26 cellular contexts compared by ENCODE assay signal in genomic region chr2:240931319-240931949, GRCh38. TPM values are rescaled to one million over a fixed set of nuclear protein-coding genes. Genes with fewer than 3 reads are reported as not detected.
DNase-seq lines count a peak whose midpoint lies in the region; ATAC-seq, FAIRE-seq and TF ChIP-seq lines count a peak whose summit lies in the region.
"Had no signal": no experiment of that assay in that cellular context is flagged by ENCODE, and none has a peak within 500 bp of the region (broad histone marks: within the 10 kb centered on the region; RNA-seq: fewer than 3 reads in every experiment).

No MANE protein-coding gene starts in this region.

- H3K9me3 ChIP-seq in SK-N-SH (no peaks in the 10 kb centered on the region), BLaER1 (peaks cover 3% of the 10 kb centered on the region; the same call in 1 of the 2 replicates), H1 (ENCODE audit: insufficient read depth in 2 of 2, low read depth in 1 of 2, low read length in 1 of 2) (no peaks in the 10 kb centered on the region)
- H3K9me3 ChIP-seq: thoracic aorta had no signal

- H3K79me2 ChIP-seq in SK-N-SH (ENCODE audit: insufficient read depth): no peaks in the 10 kb centered on the region
- H3K79me2 ChIP-seq in H1 (ENCODE audit: control insufficient read depth in 1 of 2, insufficient read depth in 2 of 2, low read length in 2 of 2): no peaks in the 10 kb centered on the region

- no peak for FAIRE-seq in H1 (lab: Jason Lieb, UNC)
- FAIRE-seq: endometrium had no signal

- H3K18ac ChIP-seq in H1 (ENCODE audit: extremely low read depth, low read length): no peak overlapping the region

- no peak overlapping the region for H3K14ac ChIP-seq in H1 (ENCODE audit: insufficient read length)

- ATAC-seq in SK-N-SH treated with all-trans-retinoic acid at 6 μM for 48 hours (no peak), GM21717 (IDR thresholded peaks at IDR 0.05; ENCODE audit: unreplicated experiment) (no peak)
- ATAC-seq: activated T-helper 17 cell treated with anti-CD3 and anti-CD28 coated beads, Interleukin-2, amount 50 U/mL, for 72 hours; left colon; stimulated activated memory B cell treated with anti-CD40 and anti-IgM and Interleukin-4, amounts not matched to agents 10 μg/mL and 1 μg/mL and 100 μg/mL, for 72 hours had no signal

- H4K8ac ChIP-seq in H1 (ENCODE audit: extremely low read depth, insufficient read depth, low read length): peak overlapping the region; percentile 22; the same call in 1 of the 2 replicates

- H3K27ac ChIP-seq in SK-N-SH (ENCODE audit: low read depth in 2 of 2, low read length in 1 of 2) (no peak overlapping the region), BLaER1 (0 out of 2 replicates have a peak overlapping the region, but pooled peaks have one; percentile 14), H1 (ENCODE audit: low read depth, low read length) (no peak overlapping the region)
- H3K27ac ChIP-seq: 22Rv1, skin epidermis, thoracic aorta had no signal

- H2BK5ac ChIP-seq in H1 (ENCODE audit: low read depth, low read length): no peak overlapping the region

- H3K23ac ChIP-seq in H1 (ENCODE audit: insufficient read length): no peak overlapping the region

- TF ChIP-seq CTCF in SK-N-SH (IDR thresholded peaks at IDR 0.05): no peak
- TF ChIP-seq CTCF in H1 (IDR thresholded peaks at IDR 0.05; ENCODE audit: control extremely low read depth in 1 of 3, insufficient read depth in 1 of 3, low read depth in 1 of 3, low read length in 3 of 3): no peak

- peaks cover 0 to 3% (median 0%) of the 10 kb centered on the region in 6 donors for H3K9me3 Mint-ChIP-seq in immature natural killer cell

- H3K36me3 ChIP-seq in SK-N-SH (replicated peaks in 1 of 2; ENCODE audit: control insufficient read depth in 1 of 2, insufficient read depth in 2 of 2, low read length in 1 of 2) (no peaks in the 10 kb centered on the region), BLaER1 (no peaks in the 10 kb centered on the region), H1 (ENCODE audit: control insufficient read depth in 2 of 4, insufficient read depth in 4 of 4, low read length in 3 of 4) (no peaks in the 10 kb centered on the region)
- H3K36me3 ChIP-seq: thoracic aorta had no signal

- no peak overlapping the region for H3K27ac Mint-ChIP-seq in immature natural killer cell
- H3K27ac Mint-ChIP-seq: activated B cell treated with CpG ODN at 0.5 μM for 24 hours; activated T-helper 17 cell treated with anti-CD3 and anti-CD28 coated beads, Interleukin-2, amount 50 U/mL, for 72 hours; nephron progenitor cell; stimulated activated memory B cell treated with anti-CD40 and anti-IgM and Interleukin-4, amounts not matched to agents 10 μg/mL and 1 μg/mL and 100 μg/mL, for 72 hours had no signal

- no peaks in the 10 kb centered on the region for H3K4me1 Mint-ChIP-seq in immature natural killer cell
- H3K4me1 Mint-ChIP-seq: activated B cell treated with CpG ODN at 0.5 μM for 24 hours; activated T-helper 17 cell treated with anti-CD3 and anti-CD28 coated beads, Interleukin-2, amount 50 U/mL, for 72 hours; stimulated activated memory B cell treated with anti-CD40 and anti-IgM and Interleukin-4, amounts not matched to agents 10 μg/mL and 1 μg/mL and 100 μg/mL, for 72 hours had no signal

- no peaks in the 10 kb centered on the region for H3K79me1 ChIP-seq in H1 (ENCODE audit: low read depth, low read length)

- H3K56ac ChIP-seq in H1 (replicated peaks; ENCODE audit: insufficient read length, low read depth, low read length): no peak overlapping the region

- H4K20me1 ChIP-seq in SK-N-SH (ENCODE audit: insufficient read depth) (no peaks in the 10 kb centered on the region), BLaER1 (no peaks in the 10 kb centered on the region), H1 (replicated peaks in 1 of 2; ENCODE audit: control insufficient read depth in 1 of 2, insufficient read depth in 2 of 2, low read length in 2 of 2) (no peaks in the 10 kb centered on the region)

- no peaks in the 10 kb centered on the region for H3K23me2 ChIP-seq in H1 (ENCODE audit: low read depth, low read length)

- TF ChIP-seq RAD21 in SK-N-SH (IDR thresholded peaks at IDR 0.05; ENCODE audit: low read length) (no peak), H1 (IDR thresholded peaks at IDR 0.05 in 1 of 2, conservative IDR thresholded peaks at IDR 0.05 in 1 of 2; ENCODE audit: low read depth in 2 of 2, low read length in 2 of 2) (no peak)

- no peaks in the 10 kb centered on the region for H3K36me3 Mint-ChIP-seq in immature natural killer cell
- H3K36me3 Mint-ChIP-seq: brain; stimulated activated memory B cell treated with anti-CD40 and anti-IgM and Interleukin-4, amounts not matched to agents 10 μg/mL and 1 μg/mL and 100 μg/mL, for 72 hours had no signal

- H2BK12ac ChIP-seq in H1 (ENCODE audit: low read depth, low read length): 0 out of 2 replicates have a peak overlapping the region, but pooled peaks have one; percentile 9

- DNase-seq in SK-N-SH (peak; percentile 11), H1 (ENCODE audit: low read depth in 1 of 2, low spot score in 2 of 2) (peak in 1 of 2 experiments; percentile 40), retina (peak; percentile 1), immature natural killer cell (no peak), NCI-H774 (lab: John Stamatoyannopoulos, UW) (no peak)
- DNase-seq: activated B cell treated with CpG ODN at 0.5 μM for 24 hours; DMS53; KBM-7; NCI-H1436 treated with DMSO at 0.1 percent for 48 hours; NCI-H524 treated with DMSO at 0.1 percent for 48 hours; nephron progenitor cell; stimulated activated CD4-positive, alpha-beta T cell treated with anti-CD3 and anti-CD28 coated beads, Interleukin-2, amount 100 ng/mL, for 24 hours; T1000 had no signal

- no peak overlapping the region for H2AFZ ChIP-seq in SK-N-SH (ENCODE audit: low read depth)
- H2AFZ ChIP-seq in H1 (ENCODE audit: low read length): no peak overlapping the region

- peaks cover 0 to 6% of the 10 kb centered on the region in 2 experiments; a peak in 1 of 4 replicates for H3K4me1 ChIP-seq in SK-N-SH (ENCODE audit: control insufficient read depth in 1 of 2, insufficient read depth in 2 of 2, low read depth in 1 of 2, low read length in 1 of 2)
- peaks cover 63% of the 10 kb centered on the region for H3K4me1 ChIP-seq in BLaER1
- H3K4me1 ChIP-seq in H1 (replicated peaks in 1 of 4; ENCODE audit: control insufficient read depth in 3 of 4, insufficient read depth in 4 of 4, low read length in 3 of 4): no peaks in the 10 kb centered on the region

- 35% methylated on average over 9 of the region's 11 CpGs for WGBS in SK-N-SH (ENCODE audit: low lambda C conversion rate)
- whole genome bisulfite sequencing in H1 (ENCODE audit: extremely low coverage in 1 of 2, insufficient coverage in 1 of 2, insufficient read length in 1 of 2, insufficient replicate concordance in 2 of 2, low coverage in 1 of 2, low lambda C conversion rate in 2 of 2, missing lambda C conversion rate in 1 of 2), 2 experiments: 87% methylated on average over 9 of the region's 11 CpGs; no CpG with 5 or more reads in 1 of the 2 experiments

- no peak overlapping the region for H4K91ac ChIP-seq in H1 (replicated peaks; ENCODE audit: insufficient read length, low read length)

- TF ChIP-seq EP300 in SK-N-SH (IDR thresholded peaks at IDR 0.05; ENCODE audit: borderline replicate concordance in 1 of 2, low read depth in 1 of 2, low read length in 1 of 2) (no peak), H1 (IDR thresholded peaks at IDR 0.05; ENCODE audit: borderline replicate concordance in 1 of 2, low read depth in 2 of 2, low read length in 2 of 2) (no peak)

- CTCF ChIA-PET in SK-N-SH (lab: Yijun Ruan, JAX): interaction anchor here (0.8 to 1.2 kb wide), 2 partner anchors 17 to 80 kb away, joined by 3 to 5 read pairs; no protein-coding TSS in a partner anchor
- CTCF ChIA-PET in H1 (lab: Charles Lee; ENCODE audit: partially characterized antibody): interaction anchor here (1.3 kb wide), 1 partner anchor 17 kb away, joined by 6 read pairs; no protein-coding TSS in a partner anchor

- H4K5ac ChIP-seq in H1 (ENCODE audit: insufficient read length, low read depth, low read length): no peak overlapping the region

- no peak overlapping the region for H2BK15ac ChIP-seq in H1 (ENCODE audit: low read length)

- H2AK5ac ChIP-seq in H1 (ENCODE audit: low read depth, low read length): no peak overlapping the region

- no peak overlapping the region for H2BK20ac ChIP-seq in H1 (ENCODE audit: low read length)

- no peaks in the 10 kb centered on the region for H3K9me2 ChIP-seq in SK-N-SH

- H3K27me3 ChIP-seq in SK-N-SH (ENCODE audit: insufficient read depth) (no peaks in the 10 kb centered on the region; the same call in 1 of the 2 replicates), BLaER1 (no peaks in the 10 kb centered on the region), H1 (replicated peaks in 1 of 4; ENCODE audit: control insufficient read depth in 3 of 4, extremely low read depth in 1 of 4, insufficient read depth in 3 of 4, low read length in 3 of 4) (no peaks in the 10 kb centered on the region)

- H3K4me3 ChIP-seq in SK-N-SH (ENCODE audit: low read depth in 2 of 2, low read length in 1 of 2): no peak overlapping the region
- H3K4me3 ChIP-seq in BLaER1: no peak overlapping the region
- no peak overlapping the region for H3K4me3 ChIP-seq in H1 (ENCODE audit: extremely low read depth in 1 of 4, insufficient read depth in 2 of 4, low read depth in 3 of 4, low read length in 4 of 4)
- H3K4me3 ChIP-seq: skin epidermis, thoracic aorta had no signal

- H3K4me2 ChIP-seq in SK-N-SH (no peak overlapping the region), BLaER1 (peak overlapping the region; percentile 81), H1 (ENCODE audit: insufficient read depth in 1 of 2, low read depth in 2 of 2, low read length in 2 of 2) (no peak overlapping the region)

- POLR2A ChIA-PET in SK-N-SH (lab: Yijun Ruan, JAX) (no interaction called here), H1 (lab: Charles Lee; ENCODE audit: partially characterized antibody) (no interaction called here)

- peaks cover 5% of the 10 kb centered on the region for H3F3A ChIP-seq in SK-N-SH (replicated peaks; ENCODE audit: insufficient read depth)

- H3K4me3 Mint-ChIP-seq in immature natural killer cell: no peak overlapping the region
- H3K4me3 Mint-ChIP-seq: activated B cell treated with CpG ODN at 0.5 μM for 24 hours; activated T-helper 17 cell treated with anti-CD3 and anti-CD28 coated beads, Interleukin-2, amount 50 U/mL, for 72 hours; brain; nephron progenitor cell; stimulated activated memory B cell treated with anti-CD40 and anti-IgM and Interleukin-4, amounts not matched to agents 10 μg/mL and 1 μg/mL and 100 μg/mL, for 72 hours had no signal

- H3K27me3 Mint-ChIP-seq in immature natural killer cell (ENCODE audit: low read depth in 3 of 3): peaks cover 1 to 12% (median 2%) of the 10 kb centered on the region in 3 donors

- H3K9ac ChIP-seq in SK-N-SH (no peak overlapping the region), BLaER1 (no peak overlapping the region), H1 (replicated peaks in 1 of 4; ENCODE audit: extremely low read depth in 1 of 4, low read depth in 3 of 4, low read length in 3 of 4) (no peak overlapping the region)

- H3K4ac ChIP-seq in H1 (replicated peaks; ENCODE audit: insufficient read length, low read depth, low read length): no peak overlapping the region

- H2BK120ac ChIP-seq in H1 (replicated peaks; ENCODE audit: low read depth, low read length): no peak overlapping the region

- no peak for TF ChIP-seq POLR2A in H1 (IDR thresholded peaks at IDR 0.05; ENCODE audit: control extremely low read depth in 1 of 2, low read depth in 2 of 2, low read length in 2 of 2)

RNA-seq across cellular contexts. Expression of gene CROCC2, which starts 25.3 kb away (rescaled TPM):
- polyA plus RNA-seq in SK-N-SH (2012; rRNA removed) (not detected in 2 replicates), H1 (2011; rRNA removed) (not detected in 2 replicates), immature natural killer cell (not detected)
- not detected in 2 replicates for polyA plus RNA-seq in SK-N-SH (2012; cell fraction: cytosol; rRNA removed)
- 0.01 and 0.06 TPM in 2 replicates for polyA plus RNA-seq in SK-N-SH (2012; cell fraction: nucleus; rRNA removed)
- total RNA-seq in H1 (2021; fragmentation: NEBNext Ultra II Directional; extraction: Animal tissue kit (Norgen Biotek cat#: 25700)): not detected in 2 replicates
- polyA plus RNA-seq in H1 (2011; cell fraction: cytosol; rRNA removed): not detected
- polyA plus RNA-seq in H1 (2011; cell fraction: nucleus; rRNA removed): not detected
- not detected in 4 replicates for polyA plus RNA-seq in H1 (2012, experiment 1 of 2)
- polyA plus RNA-seq in H1 (2012, experiment 2 of 2): not detected
- not detected for polyA plus RNA-seq in H1 (2013, experiment 1 of 2)
- polyA plus RNA-seq in H1 (2013, experiment 2 of 2): not detected
- polyA minus RNA-seq in H1 (2011; rRNA and poly(A)+ RNA removed): not detected in 2 replicates
- polyA minus RNA-seq in H1 (2011; cell fraction: cytosol; rRNA and poly(A)+ RNA removed): not detected
- polyA minus RNA-seq in H1 (2011; cell fraction: nucleus; rRNA and poly(A)+ RNA removed): not detected
- total RNA-seq: activated B cell treated with CpG ODN at 0.5 μM for 24 hours; activated T-helper 17 cell treated with anti-CD3 and anti-CD28 coated beads, Interleukin-2, amount 50 U/mL, for 72 hours; HT-29; thoracic aorta had no signal

RNA-seq across cellular contexts. Expression of gene MAB21L4, which starts 35.5 kb away (rescaled TPM):
- not detected in 2 replicates for polyA plus RNA-seq in SK-N-SH (2012; rRNA removed)
- not detected in 2 replicates for polyA plus RNA-seq in SK-N-SH (2012; cell fraction: cytosol; rRNA removed)
- not detected in 2 replicates for polyA plus RNA-seq in SK-N-SH (2012; cell fraction: nucleus; rRNA removed)
- not detected in 2 replicates for total RNA-seq in H1 (2021; fragmentation: NEBNext Ultra II Directional; extraction: Animal tissue kit (Norgen Biotek cat#: 25700))
- polyA plus RNA-seq in H1 (2011; rRNA removed): 0.08 and 0.11 TPM in 2 replicates
- polyA plus RNA-seq in H1 (2011; cell fraction: cytosol; rRNA removed): 0.19 TPM
- polyA plus RNA-seq in H1 (2011; cell fraction: nucleus; rRNA removed): 0.10 TPM
- 0.17 to 0.31 TPM in 2 of 4 replicates, not detected in the others for polyA plus RNA-seq in H1 (2012, experiment 1 of 2)
- 0.08 TPM for polyA plus RNA-seq in H1 (2012, experiment 2 of 2)
- polyA plus RNA-seq in H1 (2013, experiment 1 of 2): 0.14 TPM
- polyA plus RNA-seq in H1 (2013, experiment 2 of 2): 0.20 TPM
- polyA minus RNA-seq in H1 (2011; rRNA and poly(A)+ RNA removed): 0.13 TPM in 1 of 2 replicates, not detected in the other
- not detected for polyA minus RNA-seq in H1 (2011; cell fraction: cytosol; rRNA and poly(A)+ RNA removed)
- polyA minus RNA-seq in H1 (2011; cell fraction: nucleus; rRNA and poly(A)+ RNA removed): not detected
- polyA plus RNA-seq in immature natural killer cell: not detected
- total RNA-seq: activated B cell treated with CpG ODN at 0.5 μM for 24 hours; activated T-helper 17 cell treated with anti-CD3 and anti-CD28 coated beads, Interleukin-2, amount 50 U/mL, for 72 hours; posterior vena cava; thoracic aorta had no signal

Comparison
In these comparisons a context has a peak if more than half of its experiments do, and no peak if none do; other contexts are left out.
1. DNase-seq: peak in SK-N-SH (single experiment) and retina (single experiment); none in immature natural killer cell (0 of 3) and NCI-H774 (single experiment).